11 cellular contexts compared by ENCODE assay signal in the genomic region with DNA sequence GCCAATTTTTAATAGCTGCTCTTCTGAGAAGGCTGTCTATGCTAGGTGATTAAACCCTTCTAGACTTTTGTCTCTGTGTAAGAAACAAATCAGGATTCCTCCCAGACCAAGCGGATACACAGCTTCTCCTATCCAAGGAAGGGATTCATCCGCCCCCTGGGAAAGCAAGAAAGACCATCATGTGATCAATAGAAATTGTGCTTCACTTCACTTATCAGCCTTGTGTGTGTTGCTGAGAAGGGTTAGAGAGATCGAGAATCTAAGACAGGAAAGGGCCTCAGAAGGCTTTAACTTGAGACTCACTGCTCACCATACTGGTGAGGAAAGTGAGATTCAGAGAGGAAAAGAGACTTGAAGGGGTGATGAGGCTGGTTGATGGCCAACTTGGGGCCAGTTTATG. TPM values are rescaled to one million over a fixed set of nuclear protein-coding genes. Genes with fewer than 3 reads are reported as not detected.
A peak's percentile ranks its signal among the peaks of the same experiment; 100 is the strongest.
DNase-seq lines count a peak whose midpoint lies in the region; ATAC-seq and TF ChIP-seq lines count a peak whose summit lies in the region.
"Had no signal": no experiment of that assay in that cellular context is flagged by ENCODE, and none has a peak within 500 bp of the region (broad histone marks: within the 10 kb centered on the region; RNA-seq: fewer than 3 reads in every experiment).

No MANE protein-coding gene starts in this region.

- H3K4me3 Mint-ChIP-seq in activated CD4-positive, alpha-beta T cell treated with anti-CD3 and anti-CD28 coated beads for 36 hours: peak overlapping the region; percentile 94
- peak overlapping the region; percentile 93 for H3K4me3 Mint-ChIP-seq in activated CD4-positive, alpha-beta memory T cell treated with anti-CD3 and anti-CD28 coated beads, Interleukin-2, amount 10 ng/mL, durations not matched to agents 7 days and 5 days
- H3K4me3 Mint-ChIP-seq in stimulated activated effector memory CD8-positive, alpha-beta T cell treated with anti-CD3 and anti-CD28 coated beads, Interleukin-12 subunit alpha, Interleukin-12 subunit beta, amount 100 ng/mL, for 72 hours: peak overlapping the region; percentile 91

- DNase-seq in activated CD4-positive, alpha-beta T cell treated with anti-CD3 and anti-CD28 coated beads for 36 hours: no peak
- DNase-seq in activated CD4-positive, alpha-beta T cell treated with anti-CD3 and anti-CD28 coated beads, Interleukin-2, amount 50 U/mL, for 4 hours: no peak
- DNase-seq in activated CD4-positive, alpha-beta memory T cell treated with anti-CD3 and anti-CD28 coated beads, Interleukin-2, amount 10 ng/mL, durations not matched to agents 7 days and 5 days: no peak
- peak in 1 of 2 donors; percentile 4 for DNase-seq in foreskin keratinocyte
- DNase-seq in stimulated activated effector memory CD8-positive, alpha-beta T cell treated with anti-CD3 and anti-CD28 coated beads, Interleukin-12 subunit alpha, Interleukin-12 subunit beta, amount 100 ng/mL, for 72 hours (ENCODE audit: low spot score in 2 of 2): no peak
- no peak for DNase-seq in islet precursor cell
- no peak for DNase-seq in HK-2 (ENCODE audit: unreplicated experiment)
- DNase-seq: amygdala, NCI-H2107, small intestine had no signal

- CTCF ChIA-PET in activated CD4-positive, alpha-beta T cell treated with anti-CD3 and anti-CD28 coated beads for 36 hours (lab: Charles Lee): interaction anchor here (0.8 to 1.0 kb wide), 2 partner anchors 120 to 254 kb away, joined by 3 to 4 read pairs; partner anchors contain the start of gene CRIP3
- CTCF ChIA-PET in activated CD4-positive, alpha-beta memory T cell treated with anti-CD3 and anti-CD28 coated beads, Interleukin-2, amount 10 ng/mL, durations not matched to agents 7 days and 5 days (lab: Charles Lee): interaction anchor here (0.7 to 2.5 kb wide), 4 partner anchors 9 to 257 kb away, joined by 3 to 11 read pairs (median 6); partner anchors contain the start of gene ZNF318

- H3K36me3 Mint-ChIP-seq in activated CD4-positive, alpha-beta T cell treated with anti-CD3 and anti-CD28 coated beads for 36 hours (ENCODE audit: low read depth): peaks cover 4% of the 10 kb centered on the region
- H3K36me3 Mint-ChIP-seq in activated CD4-positive, alpha-beta memory T cell treated with anti-CD3 and anti-CD28 coated beads, Interleukin-2, amount 10 ng/mL, durations not matched to agents 7 days and 5 days (ENCODE audit: low read depth): peaks cover 6% of the 10 kb centered on the region
- peaks cover 7% of the 10 kb centered on the region for H3K36me3 Mint-ChIP-seq in stimulated activated effector memory CD8-positive, alpha-beta T cell treated with anti-CD3 and anti-CD28 coated beads, Interleukin-12 subunit alpha, Interleukin-12 subunit beta, amount 100 ng/mL, for 72 hours

- no peaks in the 10 kb centered on the region for H3K27me3 Mint-ChIP-seq in activated CD4-positive, alpha-beta T cell treated with anti-CD3 and anti-CD28 coated beads for 36 hours
- no peaks in the 10 kb centered on the region for H3K27me3 Mint-ChIP-seq in activated CD4-positive, alpha-beta memory T cell treated with anti-CD3 and anti-CD28 coated beads, Interleukin-2, amount 10 ng/mL, durations not matched to agents 7 days and 5 days

- no peak for ATAC-seq in activated CD4-positive, alpha-beta T cell treated with anti-CD3 and anti-CD28 coated beads for 36 hours
- ATAC-seq in foreskin keratinocyte: no peak
- no peak for ATAC-seq in stimulated activated effector memory CD8-positive, alpha-beta T cell treated with anti-CD3 and anti-CD28 coated beads, Interleukin-12 subunit alpha, Interleukin-12 subunit beta, amount 100 ng/mL, for 72 hours
- ATAC-seq in GM21381 (IDR thresholded peaks at IDR 0.05; ENCODE audit: unreplicated experiment): no peak

- H3K27ac Mint-ChIP-seq in activated CD4-positive, alpha-beta T cell treated with anti-CD3 and anti-CD28 coated beads for 36 hours: peak overlapping the region; percentile 97
- peak overlapping the region; percentile 92 for H3K27ac Mint-ChIP-seq in activated CD4-positive, alpha-beta memory T cell treated with anti-CD3 and anti-CD28 coated beads, Interleukin-2, amount 10 ng/mL, durations not matched to agents 7 days and 5 days
- peak overlapping the region; percentile 91 for H3K27ac Mint-ChIP-seq in stimulated activated effector memory CD8-positive, alpha-beta T cell treated with anti-CD3 and anti-CD28 coated beads, Interleukin-12 subunit alpha, Interleukin-12 subunit beta, amount 100 ng/mL, for 72 hours

- H3K9me3 Mint-ChIP-seq in activated CD4-positive, alpha-beta T cell treated with anti-CD3 and anti-CD28 coated beads for 36 hours (ENCODE audit: low read depth): no peaks in the 10 kb centered on the region
- no peaks in the 10 kb centered on the region for H3K9me3 Mint-ChIP-seq in activated CD4-positive, alpha-beta memory T cell treated with anti-CD3 and anti-CD28 coated beads, Interleukin-2, amount 10 ng/mL, durations not matched to agents 7 days and 5 days
- no peaks in the 10 kb centered on the region for H3K9me3 Mint-ChIP-seq in stimulated activated effector memory CD8-positive, alpha-beta T cell treated with anti-CD3 and anti-CD28 coated beads, Interleukin-12 subunit alpha, Interleukin-12 subunit beta, amount 100 ng/mL, for 72 hours

- H3K27ac ChIP-seq in foreskin keratinocyte: peak overlapping the region; percentile 20

- no peaks in the 10 kb centered on the region for H3K27me3 ChIP-seq in foreskin keratinocyte

- peaks cover 4% of the 10 kb centered on the region for H3K4me1 ChIP-seq in foreskin keratinocyte

- intact Hi-C loops in activated CD4-positive, alpha-beta T cell treated with anti-CD3 and anti-CD28 coated beads for 36 hours (cut with DNase I, micrococcal nuclease): loop anchor here (2.0 to 5.0 kb wide), 2 partner anchors 47 to 78 kb away; no protein-coding TSS in a partner anchor

- peaks cover 21% of the 10 kb centered on the region for H3K4me1 Mint-ChIP-seq in activated CD4-positive, alpha-beta T cell treated with anti-CD3 and anti-CD28 coated beads for 36 hours
- peaks cover 23% of the 10 kb centered on the region for H3K4me1 Mint-ChIP-seq in activated CD4-positive, alpha-beta memory T cell treated with anti-CD3 and anti-CD28 coated beads, Interleukin-2, amount 10 ng/mL, durations not matched to agents 7 days and 5 days
- peaks cover 24% of the 10 kb centered on the region for H3K4me1 Mint-ChIP-seq in stimulated activated effector memory CD8-positive, alpha-beta T cell treated with anti-CD3 and anti-CD28 coated beads, Interleukin-12 subunit alpha, Interleukin-12 subunit beta, amount 100 ng/mL, for 72 hours

- POLR2A ChIA-PET in activated CD4-positive, alpha-beta T cell treated with anti-CD3 and anti-CD28 coated beads for 36 hours (lab: Charles Lee): interaction anchor here (0.6 kb wide), 1 partner anchor 259 kb away, joined by 8 read pairs; no protein-coding TSS in a partner anchor
- POLR2A ChIA-PET in activated CD4-positive, alpha-beta memory T cell treated with anti-CD3 and anti-CD28 coated beads, Interleukin-2, amount 10 ng/mL, durations not matched to agents 7 days and 5 days (lab: Charles Lee): interaction anchor here (0.7 to 2.4 kb wide), 5 partner anchors 8 to 182 kb away, joined by 3 to 18 read pairs (median 5); partner anchors contain the start of gene ZNF318

- no peak for TF ChIP-seq CTCF in foreskin keratinocyte (conservative IDR thresholded peaks at IDR 0.05)

RNA-seq across cellular contexts. Expression of gene ABCC10, which starts 1.5 kb away (rescaled TPM):
- 10 to 100 TPM; 27.8 to 29.0 TPM for total RNA-seq in activated CD4-positive, alpha-beta T cell treated with anti-CD3 and anti-CD28 coated beads for 36 hours
- 10 to 100 TPM; 46.8 to 49.8 TPM for total RNA-seq in activated CD4-positive, alpha-beta memory T cell treated with anti-CD3 and anti-CD28 coated beads, Interleukin-2, amount 10 ng/mL, durations not matched to agents 7 days and 5 days
- 23.6 and 24.0 TPM in 2 replicates for total RNA-seq in foreskin keratinocyte
- 20.8 and 21.2 TPM in 2 replicates for polyA plus RNA-seq in foreskin keratinocyte

RNA-seq across cellular contexts. Expression of gene DLK2, which starts 26.5 kb away (rescaled TPM):
- total RNA-seq in activated CD4-positive, alpha-beta T cell treated with anti-CD3 and anti-CD28 coated beads for 36 hours: 1 to 10 TPM; 1.9 to 2.0 TPM
- total RNA-seq in activated CD4-positive, alpha-beta memory T cell treated with anti-CD3 and anti-CD28 coated beads, Interleukin-2, amount 10 ng/mL, durations not matched to agents 7 days and 5 days: under 1 TPM; 0.18 to 0.50 TPM
- total RNA-seq in foreskin keratinocyte: 22.9 and 28.4 TPM in 2 replicates
- polyA plus RNA-seq in foreskin keratinocyte: 26.7 and 33.5 TPM in 2 replicates

RNA-seq across cellular contexts. Expression of gene TJAP1, which starts 48.5 kb away (rescaled TPM):
- total RNA-seq in activated CD4-positive, alpha-beta T cell treated with anti-CD3 and anti-CD28 coated beads for 36 hours: 10 to 100 TPM; 35.6 to 37.2 TPM
- 10 to 100 TPM; 34.7 to 36.6 TPM for total RNA-seq in activated CD4-positive, alpha-beta memory T cell treated with anti-CD3 and anti-CD28 coated beads, Interleukin-2, amount 10 ng/mL, durations not matched to agents 7 days and 5 days
- 28.6 and 29.7 TPM in 2 replicates for total RNA-seq in foreskin keratinocyte
- polyA plus RNA-seq in foreskin keratinocyte: 28.6 and 28.8 TPM in 2 replicates

RNA-seq across cellular contexts. Expression of gene ZNF318, which starts 59.4 kb away (rescaled TPM):
- total RNA-seq in activated CD4-positive, alpha-beta T cell treated with anti-CD3 and anti-CD28 coated beads for 36 hours: 10 to 100 TPM; 11.2 to 12.9 TPM
- total RNA-seq in activated CD4-positive, alpha-beta memory T cell treated with anti-CD3 and anti-CD28 coated beads, Interleukin-2, amount 10 ng/mL, durations not matched to agents 7 days and 5 days: 10 to 100 TPM; 16.2 to 16.9 TPM
- 18.8 and 19.2 TPM in 2 replicates for total RNA-seq in foreskin keratinocyte
- polyA plus RNA-seq in foreskin keratinocyte: 4.9 and 5.7 TPM in 2 replicates
